In the genomic region with DNA sequence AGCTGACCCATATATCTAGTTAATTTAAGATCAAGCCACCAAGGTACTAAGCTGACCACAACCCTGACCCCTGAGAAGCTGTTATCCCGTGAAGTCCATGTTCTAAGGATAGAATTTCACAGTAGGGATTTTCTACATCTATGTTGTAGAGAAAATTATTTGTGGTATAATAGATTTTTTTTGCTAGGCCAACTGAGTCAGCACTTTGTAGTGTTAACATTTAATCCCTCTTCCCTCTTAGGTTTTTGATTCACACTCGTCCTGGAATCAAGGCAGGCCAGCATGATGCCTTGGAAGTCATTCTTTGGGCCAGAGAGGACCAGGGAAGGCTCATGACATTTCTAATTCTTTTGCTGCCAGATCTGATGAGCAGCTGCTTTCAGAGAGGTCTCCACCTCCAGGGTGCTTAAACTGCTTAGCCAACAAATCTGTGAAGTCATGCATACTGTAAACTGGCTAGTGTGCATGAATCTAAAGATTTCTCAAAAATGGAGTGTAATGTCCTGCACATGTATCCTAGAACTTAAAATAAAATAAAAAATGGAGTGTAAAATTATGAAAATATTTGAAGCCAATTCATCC, we compare ENCODE assay signal across 16 cellular contexts.
A peak's percentile ranks its signal among the peaks of the same experiment; 100 is the strongest.
DNase-seq lines count a peak whose midpoint lies in the region; ATAC-seq and TF ChIP-seq lines count a peak whose summit lies in the region.
"Had no signal": no experiment of that assay in that cellular context is flagged by ENCODE, and none has a peak within 500 bp of the region (broad histone marks: within the 10 kb centered on the region; RNA-seq: fewer than 3 reads in every experiment).

No MANE protein-coding gene starts in this region.

- no peaks in the 10 kb centered on the region for H3K79me1 ChIP-seq in IMR-90 (ENCODE audit: low read depth in 1 of 2, low read length in 2 of 2)

- peak; percentile 52 for DNase-seq in DMS79 treated with DMSO at 0.1 percent for 48 hours (lab: John Stamatoyannopoulos, UW)
- DNase-seq in IMR-90, result peak; percentile 17
- DNase-seq in caudate nucleus (lab: John Stamatoyannopoulos, UW), result no peak
- no peak for DNase-seq in psoas muscle
- no peak for DNase-seq in activated T-helper 1 cell treated with anti-CD3 and anti-CD28 coated beads, Interleukin-12 subunit alpha, Interleukin-12 subunit beta, Interleukin-2, Interleukin-4 antibody, amounts not matched to agents 30 ng/mL and 10 ng/mL and 1 ng/mL, durations not matched to agents 14 hours and 24 hours and 36 hours (ENCODE audit: low spot score)
- DNase-seq in OCI-M2 (lab: John Stamatoyannopoulos, UW; ENCODE audit: unreplicated experiment), result no peak
- DNase-seq: CD8-positive, alpha-beta T cell; MV-4-11; NCI-H1417 treated with DMSO at 0.1 percent for 48 hours; NCI-H2081; NCI-H226; NCI-H774; SW 1271 had no signal

- no peak overlapping the region for H2AK5ac ChIP-seq in IMR-90 (ENCODE audit: low read depth, low read length)

- H3K9me3 ChIP-seq in IMR-90 (ENCODE audit: control insufficient read depth, insufficient read depth, low read length) (no peaks in the 10 kb centered on the region), psoas muscle (no peaks in the 10 kb centered on the region)

- H3K27ac Mint-ChIP-seq in brain, result peak overlapping the region in 4 of 5 experiments; percentile 28 to 88 (median 74)
- H3K27ac Mint-ChIP-seq in nephron, result peak overlapping the region in 2 of 3 experiments; percentile 35 to 43
- no peak overlapping the region for H3K27ac Mint-ChIP-seq in activated T-helper 1 cell treated with anti-CD3 and anti-CD28 coated beads, Interleukin-12 subunit alpha, Interleukin-12 subunit beta, Interleukin-2, Interleukin-4 antibody, amounts not matched to agents 30 ng/mL and 10 ng/mL and 1 ng/mL, durations not matched to agents 14 hours and 24 hours and 36 hours
- H3K27ac Mint-ChIP-seq: CD8-positive, alpha-beta T cell had no signal

- H4K20me1 ChIP-seq in IMR-90 (ENCODE audit: insufficient read depth, low read length), result no peaks in the 10 kb centered on the region

- peaks cover 0 to 10% (median 2%) of the 10 kb centered on the region in 5 experiments for H3K9me3 Mint-ChIP-seq in brain
- H3K9me3 Mint-ChIP-seq in nephron, result no peaks in the 10 kb centered on the region
- no peaks in the 10 kb centered on the region for H3K9me3 Mint-ChIP-seq in activated T-helper 1 cell treated with anti-CD3 and anti-CD28 coated beads, Interleukin-12 subunit alpha, Interleukin-12 subunit beta, Interleukin-2, Interleukin-4 antibody, amounts not matched to agents 30 ng/mL and 10 ng/mL and 1 ng/mL, durations not matched to agents 14 hours and 24 hours and 36 hours
- H3K9me3 Mint-ChIP-seq: CD8-positive, alpha-beta T cell had no signal

- POLR2A ChIA-PET in IMR-90 (lab: Charles Lee; ENCODE audit: unreplicated experiment), result no interaction called here

- no TSS peak for BruUV-seq in IMR-90 (replicated peaks; lab: Mats Ljungman, UMichigan)

- H3K4me1 Mint-ChIP-seq in brain, result peaks cover 65% of the 10 kb centered on the region
- H3K4me1 Mint-ChIP-seq in nephron, result peaks cover 47% of the 10 kb centered on the region
- H3K4me1 Mint-ChIP-seq in activated T-helper 1 cell treated with anti-CD3 and anti-CD28 coated beads, Interleukin-12 subunit alpha, Interleukin-12 subunit beta, Interleukin-2, Interleukin-4 antibody, amounts not matched to agents 30 ng/mL and 10 ng/mL and 1 ng/mL, durations not matched to agents 14 hours and 24 hours and 36 hours (ENCODE audit: low read depth), result no peaks in the 10 kb centered on the region

- no peak overlapping the region for H2AK9ac ChIP-seq in IMR-90 (replicated peaks; ENCODE audit: low read depth, low read length, poor library complexity)

- no peak overlapping the region for H2BK20ac ChIP-seq in IMR-90 (ENCODE audit: low read depth, low read length)

- peak; percentile 49 for ATAC-seq in IMR-90 (ENCODE audit: low read depth)
- no peak for ATAC-seq in psoas muscle
- ATAC-seq: CD8-positive, alpha-beta T cell had no signal

- dilution Hi-C loops in IMR-90 (cut with HindIII; ENCODE audit: low sequenced_read_pairs, unreplicated experiment), result no loop called here

- H3K36me3 Mint-ChIP-seq in brain (no peaks in the 10 kb centered on the region), nephron (ENCODE audit: low read depth) (no peaks in the 10 kb centered on the region)
- H3K36me3 Mint-ChIP-seq in activated T-helper 1 cell treated with anti-CD3 and anti-CD28 coated beads, Interleukin-12 subunit alpha, Interleukin-12 subunit beta, Interleukin-2, Interleukin-4 antibody, amounts not matched to agents 30 ng/mL and 10 ng/mL and 1 ng/mL, durations not matched to agents 14 hours and 24 hours and 36 hours (ENCODE audit: low read depth), result no peaks in the 10 kb centered on the region
- H3K36me3 Mint-ChIP-seq: CD8-positive, alpha-beta T cell had no signal

- no peaks in the 10 kb centered on the region for H3K9me1 ChIP-seq in IMR-90 (ENCODE audit: insufficient read depth, low read length)

- H2BK5ac ChIP-seq in IMR-90 (ENCODE audit: low read depth, low read length, poor library complexity, severe bottlenecking), result no peak overlapping the region

- no peak for TF ChIP-seq POLR2A in IMR-90 (IDR thresholded peaks at IDR 0.05; ENCODE audit: low read depth, low read length)

- H3K36me3 ChIP-seq in IMR-90 (ENCODE audit: control insufficient read depth, insufficient read depth, low read length), result no peaks in the 10 kb centered on the region
- H3K36me3 ChIP-seq in psoas muscle (ENCODE audit: insufficient read depth in 1 of 2, low read depth in 1 of 2), result no peaks in the 10 kb centered on the region

- H3K18ac ChIP-seq in IMR-90 (ENCODE audit: low read depth, low read length), result no peak overlapping the region

- no peak overlapping the region for H3K4me3 Mint-ChIP-seq in brain
- no peak overlapping the region for H3K4me3 Mint-ChIP-seq in nephron
- H3K4me3 Mint-ChIP-seq in activated T-helper 1 cell treated with anti-CD3 and anti-CD28 coated beads, Interleukin-12 subunit alpha, Interleukin-12 subunit beta, Interleukin-2, Interleukin-4 antibody, amounts not matched to agents 30 ng/mL and 10 ng/mL and 1 ng/mL, durations not matched to agents 14 hours and 24 hours and 36 hours, result no peak overlapping the region
- H3K4me3 Mint-ChIP-seq: CD8-positive, alpha-beta T cell had no signal

- H3K27me3 Mint-ChIP-seq in brain, result peaks cover 6% of the 10 kb centered on the region
- H3K27me3 Mint-ChIP-seq in nephron (ENCODE audit: low read depth), result no peaks in the 10 kb centered on the region
- H3K27me3 Mint-ChIP-seq in activated T-helper 1 cell treated with anti-CD3 and anti-CD28 coated beads, Interleukin-12 subunit alpha, Interleukin-12 subunit beta, Interleukin-2, Interleukin-4 antibody, amounts not matched to agents 30 ng/mL and 10 ng/mL and 1 ng/mL, durations not matched to agents 14 hours and 24 hours and 36 hours (ENCODE audit: insufficient read depth), result peaks cover 5% of the 10 kb centered on the region

- no peak overlapping the region for H4K8ac ChIP-seq in IMR-90 (ENCODE audit: low read depth in 2 of 2, low read length in 2 of 2)

- no peak overlapping the region for H2BK15ac ChIP-seq in IMR-90 (ENCODE audit: low read depth, low read length)

- in situ Hi-C loops in IMR-90 (cut with MboI; ENCODE audit: low sequenced_read_pairs), result no loop called here

- no peak overlapping the region for H2AFZ ChIP-seq in IMR-90 (replicated peaks; ENCODE audit: low read length, poor library complexity)

- H3K9ac ChIP-seq in IMR-90 (ENCODE audit: low read depth, low read length), result no peak overlapping the region

- no peak overlapping the region; the same call in 1 of the 2 replicates for H3K4me2 ChIP-seq in IMR-90 (ENCODE audit: low read depth, low read length)

- no peaks in the 10 kb centered on the region; the same call in 1 of the 2 replicates for H3K4me1 ChIP-seq in IMR-90 (ENCODE audit: control insufficient read depth, insufficient read depth, low read length)
- no peaks in the 10 kb centered on the region for H3K4me1 ChIP-seq in psoas muscle

- H3K27ac ChIP-seq in IMR-90 (ENCODE audit: insufficient read depth, low read length) (no peak overlapping the region), caudate nucleus (ENCODE audit: low read depth, low read length) (no peak overlapping the region), psoas muscle (no peak overlapping the region)
- H3K27ac ChIP-seq: HL-60 had no signal

- CTCF ChIA-PET in IMR-90 (lab: Yijun Ruan, JAX), result no interaction called here

- no peak for TF ChIP-seq RAD21 in IMR-90 (IDR thresholded peaks at IDR 0.05; ENCODE audit: low read length)

- no peak overlapping the region for H2BK120ac ChIP-seq in IMR-90 (ENCODE audit: low read depth, low read length)

- H4K5ac ChIP-seq in IMR-90 (ENCODE audit: low read depth, low read length), result no peak overlapping the region; the same call in 1 of the 2 replicates

- H3K4me3 ChIP-seq in IMR-90 (ENCODE audit: insufficient read depth, low read depth, low read length) (no peak overlapping the region), psoas muscle (no peak overlapping the region)

- intact Hi-C loops in IMR-90 (cut with micrococcal nuclease), result no loop called here
- intact Hi-C loops in psoas muscle (cut with DNase I), result no loop called here
- intact Hi-C loops in activated T-helper 1 cell treated with anti-CD3 and anti-CD28 coated beads, Interleukin-12 subunit alpha, Interleukin-12 subunit beta, Interleukin-2, Interleukin-4 antibody, amounts not matched to agents 30 ng/mL and 10 ng/mL and 1 ng/mL, durations not matched to agents 14 hours and 24 hours and 36 hours (cut with micrococcal nuclease), result no loop called here

- no peak overlapping the region for H4K91ac ChIP-seq in IMR-90 (ENCODE audit: insufficient read depth, low read depth, low read length)

- H3K56ac ChIP-seq in IMR-90 (ENCODE audit: extremely low read depth, insufficient read depth, low read length), result no peak overlapping the region

- H3K4ac ChIP-seq in IMR-90 (ENCODE audit: low read depth, low read length), result no peak overlapping the region

- H3K27me3 ChIP-seq in IMR-90 (ENCODE audit: control insufficient read depth, insufficient read depth, low read length) (no peaks in the 10 kb centered on the region; the same call in 1 of the 2 replicates), psoas muscle (ENCODE audit: insufficient read depth in 3 of 3, low read length in 2 of 3) (no peaks in the 10 kb centered on the region)

- WGBS in IMR-90 (ENCODE audit: extremely low coverage in 2 of 2, insufficient read length in 1 of 2), 2 experiments, result 20% methylated on average over 1 of the region's 2 CpGs; no CpG with 5 or more reads in 1 of the 2 experiments
- 17 to 39% (median 19%) methylated on average over 2 of the region's 2 CpGs for WGBS in psoas muscle, 3 donors

- H3K14ac ChIP-seq in IMR-90 (replicated peaks; ENCODE audit: low read depth, low read length), result no peak overlapping the region

- no peak overlapping the region for H3K23ac ChIP-seq in IMR-90 (ENCODE audit: low read depth, low read length)

- TF ChIP-seq CTCF in IMR-90 (conservative IDR thresholded peaks at IDR 0.05; ENCODE audit: low read depth, low read length) (no peak), brain (conservative IDR thresholded peaks at IDR 0.05) (no peak), nephron (IDR thresholded peaks at IDR 0.05; ENCODE audit: unreplicated experiment in 3 of 3) (no peak), psoas muscle (IDR thresholded peaks at IDR 0.05) (no peak)

TF ChIP-seq in IMR-90, 13 proteins besides CTCF, POLR2A, EP300 and RAD21:
- TF ChIP-seq MAFK (IDR thresholded peaks at IDR 0.05; ENCODE audit: low read depth, low read length), result peak; percentile 70
- TF ChIP-seq RCOR1 (IDR thresholded peaks at IDR 0.05; ENCODE audit: insufficient replicate concordance, low read length), result no peak

Comparison
In these comparisons a context has a peak if more than half of its experiments do, and no peak if none do; other contexts are left out.
1. DNase-seq: peak in DMS79 treated with DMSO at 0.1 percent for 48 hours (single experiment) and IMR-90 (single experiment); none in caudate nucleus (0 of 61), psoas muscle (0 of 2), activated T-helper 1 cell treated with anti-CD3 and anti-CD28 coated beads, Interleukin-12 subunit alpha, Interleukin-12 subunit beta, Interleukin-2, Interleukin-4 antibody, amounts not matched to agents 30 ng/mL and 10 ng/mL and 1 ng/mL, durations not matched to agents 14 hours and 24 hours and 36 hours (single experiment) and OCI-M2 (single experiment).